1 cellular context compared by ENCODE assay signal in the genomic region with DNA sequence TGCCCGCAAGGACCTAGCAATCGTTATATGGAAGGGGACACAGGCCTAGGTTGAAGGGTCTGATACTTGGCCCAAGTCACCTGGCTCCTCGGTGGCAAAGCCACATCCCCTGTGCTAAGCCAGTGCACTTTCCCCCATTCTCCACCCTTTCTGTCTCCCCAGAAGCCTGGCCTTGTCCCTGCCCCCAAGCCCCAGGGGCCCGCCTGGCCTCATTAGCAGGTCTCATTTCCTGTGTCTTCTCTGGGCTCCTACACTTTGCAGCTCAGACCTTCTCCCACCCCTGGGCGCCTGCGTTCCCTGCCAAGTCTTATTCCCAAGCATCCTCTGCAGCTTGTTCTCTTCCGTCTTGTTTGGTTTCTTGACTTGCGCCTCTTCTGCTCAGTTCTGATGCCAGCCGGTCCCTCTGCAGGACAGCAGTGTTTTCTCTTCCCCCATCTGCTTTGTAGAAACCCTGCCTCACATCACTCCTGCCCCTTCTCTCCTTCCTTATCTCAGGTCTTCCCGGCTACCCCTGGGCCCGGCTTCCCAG.
TF ChIP-seq lines count a peak whose summit lies in the region.

No MANE protein-coding gene starts in this region.

TF ChIP-seq in IMR-90, 13 proteins besides CTCF, POLR2A, EP300 and RAD21 (continued from another document):
- no peak for TF ChIP-seq SMC3 (IDR thresholded peaks at IDR 0.05; ENCODE audit: low read depth, low read length)
- no peak for TF ChIP-seq MXI1 (IDR thresholded peaks at IDR 0.05; ENCODE audit: borderline replicate concordance, low read depth, low read length)
- no peak for TF ChIP-seq RFX5 (IDR thresholded peaks at IDR 0.05; ENCODE audit: low read depth, low read length)
- TF ChIP-seq FOS (IDR thresholded peaks at IDR 0.05; ENCODE audit: low read depth, low read length), result no peak
- TF ChIP-seq ELK1 (IDR thresholded peaks at IDR 0.05; ENCODE audit: borderline replicate concordance, low read depth, low read length), result no peak
- TF ChIP-seq MAFK (IDR thresholded peaks at IDR 0.05; ENCODE audit: low read depth, low read length), result no peak
- no peak for TF ChIP-seq CHD1 (IDR thresholded peaks at IDR 0.05; ENCODE audit: low read depth, low read length)
